ENCODE assay signal across 1 cellular context in the genomic region with DNA sequence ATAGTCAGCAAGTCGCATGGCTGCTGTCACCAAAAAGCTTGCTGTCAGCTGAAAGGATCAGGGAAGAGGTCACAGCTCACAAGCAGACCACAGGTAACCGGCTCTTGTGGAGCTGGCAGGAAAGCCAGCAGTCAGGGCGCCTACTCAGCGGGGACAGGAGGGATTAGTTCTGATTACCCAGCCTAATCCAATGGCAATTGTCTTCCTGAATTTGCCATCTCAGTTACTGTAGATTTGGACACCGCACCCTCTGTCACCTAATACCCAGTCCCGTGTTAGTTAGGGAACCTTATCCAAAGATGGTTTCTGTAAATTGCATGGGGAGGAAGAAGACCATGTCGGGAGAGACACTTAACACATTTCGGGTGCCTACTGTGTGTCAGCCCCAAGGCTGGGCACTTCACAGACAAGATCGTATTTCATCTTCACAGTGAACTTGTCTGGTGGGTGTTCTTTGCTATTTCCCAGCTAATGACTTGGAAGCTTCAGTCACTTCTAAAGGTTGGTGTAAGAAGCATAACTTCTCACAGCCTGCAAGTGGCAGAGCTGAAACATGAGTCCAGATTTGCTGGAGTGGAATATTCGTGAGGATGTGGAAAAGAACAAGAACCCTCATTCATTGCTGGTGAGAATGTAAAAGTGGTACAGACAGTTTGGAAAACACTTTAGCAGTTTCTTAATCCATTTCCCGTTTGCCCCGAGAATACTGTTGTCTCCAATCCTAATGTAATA.
TF ChIP-seq lines count a peak whose summit lies in the region.

No MANE protein-coding gene starts in this region.

TF ChIP-seq in GM23338, 12 proteins besides CTCF, POLR2A, EP300 and RAD21 (continued from another document):
- TF ChIP-seq, protein P1, sequence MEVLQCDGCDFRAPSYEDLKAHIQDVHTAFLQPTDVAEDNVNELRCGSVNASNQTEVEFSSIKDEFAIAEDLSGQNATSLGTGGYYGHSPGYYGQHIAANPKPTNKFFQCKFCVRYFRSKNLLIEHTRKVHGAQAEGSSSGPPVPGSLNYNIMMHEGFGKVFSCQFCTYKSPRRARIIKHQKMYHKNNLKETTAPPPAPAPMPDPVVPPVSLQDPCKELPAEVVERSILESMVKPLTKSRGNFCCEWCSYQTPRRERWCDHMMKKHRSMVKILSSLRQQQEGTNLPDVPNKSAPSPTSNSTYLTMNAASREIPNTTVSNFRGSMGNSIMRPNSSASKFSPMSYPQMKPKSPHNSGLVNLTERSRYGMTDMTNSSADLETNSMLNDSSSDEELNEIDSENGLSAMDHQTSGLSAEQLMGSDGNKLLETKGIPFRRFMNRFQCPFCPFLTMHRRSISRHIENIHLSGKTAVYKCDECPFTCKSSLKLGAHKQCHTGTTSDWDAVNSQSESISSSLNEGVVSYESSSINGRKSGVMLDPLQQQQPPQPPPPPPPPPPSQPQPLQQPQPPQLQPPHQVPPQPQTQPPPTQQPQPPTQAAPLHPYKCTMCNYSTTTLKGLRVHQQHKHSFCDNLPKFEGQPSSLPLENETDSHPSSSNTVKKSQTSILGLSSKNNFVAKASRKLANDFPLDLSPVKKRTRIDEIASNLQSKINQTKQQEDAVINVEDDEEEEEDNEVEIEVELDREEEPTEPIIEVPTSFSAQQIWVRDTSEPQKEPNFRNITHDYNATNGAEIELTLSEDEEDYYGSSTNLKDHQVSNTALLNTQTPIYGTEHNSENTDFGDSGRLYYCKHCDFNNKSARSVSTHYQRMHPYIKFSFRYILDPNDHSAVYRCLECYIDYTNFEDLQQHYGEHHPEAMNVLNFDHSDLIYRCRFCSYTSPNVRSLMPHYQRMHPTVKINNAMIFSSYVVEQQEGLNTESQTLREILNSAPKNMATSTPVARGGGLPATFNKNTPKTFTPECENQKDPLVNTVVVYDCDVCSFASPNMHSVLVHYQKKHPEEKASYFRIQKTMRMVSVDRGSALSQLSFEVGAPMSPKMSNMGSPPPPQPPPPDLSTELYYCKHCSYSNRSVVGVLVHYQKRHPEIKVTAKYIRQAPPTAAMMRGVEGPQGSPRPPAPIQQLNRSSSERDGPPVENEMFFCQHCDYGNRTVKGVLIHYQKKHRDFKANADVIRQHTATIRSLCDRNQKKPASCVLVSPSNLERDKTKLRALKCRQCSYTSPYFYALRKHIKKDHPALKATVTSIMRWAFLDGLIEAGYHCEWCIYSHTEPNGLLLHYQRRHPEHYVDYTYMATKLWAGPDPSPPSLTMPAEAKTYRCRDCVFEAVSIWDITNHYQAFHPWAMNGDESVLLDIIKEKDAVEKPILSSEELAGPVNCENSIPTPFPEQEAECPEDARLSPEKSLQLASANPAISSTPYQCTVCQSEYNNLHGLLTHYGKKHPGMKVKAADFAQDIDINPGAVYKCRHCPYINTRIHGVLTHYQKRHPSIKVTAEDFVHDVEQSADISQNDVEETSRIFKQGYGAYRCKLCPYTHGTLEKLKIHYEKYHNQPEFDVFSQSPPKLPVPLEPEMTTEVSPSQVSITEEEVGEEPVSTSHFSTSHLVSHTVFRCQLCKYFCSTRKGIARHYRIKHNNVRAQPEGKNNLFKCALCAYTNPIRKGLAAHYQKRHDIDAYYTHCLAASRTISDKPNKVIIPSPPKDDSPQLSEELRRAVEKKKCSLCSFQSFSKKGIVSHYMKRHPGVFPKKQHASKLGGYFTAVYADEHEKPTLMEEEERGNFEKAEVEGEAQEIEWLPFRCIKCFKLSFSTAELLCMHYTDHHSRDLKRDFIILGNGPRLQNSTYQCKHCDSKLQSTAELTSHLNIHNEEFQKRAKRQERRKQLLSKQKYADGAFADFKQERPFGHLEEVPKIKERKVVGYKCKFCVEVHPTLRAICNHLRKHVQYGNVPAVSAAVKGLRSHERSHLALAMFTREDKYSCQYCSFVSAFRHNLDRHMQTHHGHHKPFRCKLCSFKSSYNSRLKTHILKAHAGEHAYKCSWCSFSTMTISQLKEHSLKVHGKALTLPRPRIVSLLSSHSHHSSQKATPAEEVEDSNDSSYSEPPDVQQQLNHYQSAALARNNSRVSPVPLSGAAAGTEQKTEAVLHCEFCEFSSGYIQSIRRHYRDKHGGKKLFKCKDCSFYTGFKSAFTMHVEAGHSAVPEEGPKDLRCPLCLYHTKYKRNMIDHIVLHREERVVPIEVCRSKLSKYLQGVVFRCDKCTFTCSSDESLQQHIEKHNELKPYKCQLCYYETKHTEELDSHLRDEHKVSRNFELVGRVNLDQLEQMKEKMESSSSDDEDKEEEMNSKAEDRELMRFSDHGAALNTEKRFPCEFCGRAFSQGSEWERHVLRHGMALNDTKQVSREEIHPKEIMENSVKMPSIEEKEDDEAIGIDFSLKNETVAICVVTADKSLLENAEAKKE (CRISPR knock-in tag; IDR thresholded peaks at IDR 0.05), result no peak
- no peak for TF ChIP-seq EZH2phosphoT487 (IDR thresholded peaks at IDR 0.05; ENCODE audit: unreplicated experiment)
- TF ChIP-seq ETS1 (IDR thresholded peaks at IDR 0.05), result no peak
- TF ChIP-seq ZNF331 (CRISPR knock-in tag; IDR thresholded peaks at IDR 0.05; ENCODE audit: low read depth), result no peak
- no peak for TF ChIP-seq JUNB (IDR thresholded peaks at IDR 0.05; ENCODE audit: unreplicated experiment)
- no peak for TF ChIP-seq EZH2 (IDR thresholded peaks at IDR 0.05; ENCODE audit: low read depth, unreplicated experiment)
- TF ChIP-seq STAT1 (IDR thresholded peaks at IDR 0.05; ENCODE audit: unreplicated experiment), result no peak
- TF ChIP-seq POLR2AphosphoS5 (IDR thresholded peaks at IDR 0.05; ENCODE audit: low read depth), result no peak
- TF ChIP-seq NANOG (IDR thresholded peaks at IDR 0.05; ENCODE audit: borderline replicate concordance), result no peak
- TF ChIP-seq, protein P2, sequence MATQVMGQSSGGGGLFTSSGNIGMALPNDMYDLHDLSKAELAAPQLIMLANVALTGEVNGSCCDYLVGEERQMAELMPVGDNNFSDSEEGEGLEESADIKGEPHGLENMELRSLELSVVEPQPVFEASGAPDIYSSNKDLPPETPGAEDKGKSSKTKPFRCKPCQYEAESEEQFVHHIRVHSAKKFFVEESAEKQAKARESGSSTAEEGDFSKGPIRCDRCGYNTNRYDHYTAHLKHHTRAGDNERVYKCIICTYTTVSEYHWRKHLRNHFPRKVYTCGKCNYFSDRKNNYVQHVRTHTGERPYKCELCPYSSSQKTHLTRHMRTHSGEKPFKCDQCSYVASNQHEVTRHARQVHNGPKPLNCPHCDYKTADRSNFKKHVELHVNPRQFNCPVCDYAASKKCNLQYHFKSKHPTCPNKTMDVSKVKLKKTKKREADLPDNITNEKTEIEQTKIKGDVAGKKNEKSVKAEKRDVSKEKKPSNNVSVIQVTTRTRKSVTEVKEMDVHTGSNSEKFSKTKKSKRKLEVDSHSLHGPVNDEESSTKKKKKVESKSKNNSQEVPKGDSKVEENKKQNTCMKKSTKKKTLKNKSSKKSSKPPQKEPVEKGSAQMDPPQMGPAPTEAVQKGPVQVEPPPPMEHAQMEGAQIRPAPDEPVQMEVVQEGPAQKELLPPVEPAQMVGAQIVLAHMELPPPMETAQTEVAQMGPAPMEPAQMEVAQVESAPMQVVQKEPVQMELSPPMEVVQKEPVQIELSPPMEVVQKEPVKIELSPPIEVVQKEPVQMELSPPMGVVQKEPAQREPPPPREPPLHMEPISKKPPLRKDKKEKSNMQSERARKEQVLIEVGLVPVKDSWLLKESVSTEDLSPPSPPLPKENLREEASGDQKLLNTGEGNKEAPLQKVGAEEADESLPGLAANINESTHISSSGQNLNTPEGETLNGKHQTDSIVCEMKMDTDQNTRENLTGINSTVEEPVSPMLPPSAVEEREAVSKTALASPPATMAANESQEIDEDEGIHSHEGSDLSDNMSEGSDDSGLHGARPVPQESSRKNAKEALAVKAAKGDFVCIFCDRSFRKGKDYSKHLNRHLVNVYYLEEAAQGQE (IDR thresholded peaks at IDR 0.05; ENCODE audit: unreplicated experiment), result no peak
